1 cellular context compared by ENCODE assay signal in the genomic region with DNA sequence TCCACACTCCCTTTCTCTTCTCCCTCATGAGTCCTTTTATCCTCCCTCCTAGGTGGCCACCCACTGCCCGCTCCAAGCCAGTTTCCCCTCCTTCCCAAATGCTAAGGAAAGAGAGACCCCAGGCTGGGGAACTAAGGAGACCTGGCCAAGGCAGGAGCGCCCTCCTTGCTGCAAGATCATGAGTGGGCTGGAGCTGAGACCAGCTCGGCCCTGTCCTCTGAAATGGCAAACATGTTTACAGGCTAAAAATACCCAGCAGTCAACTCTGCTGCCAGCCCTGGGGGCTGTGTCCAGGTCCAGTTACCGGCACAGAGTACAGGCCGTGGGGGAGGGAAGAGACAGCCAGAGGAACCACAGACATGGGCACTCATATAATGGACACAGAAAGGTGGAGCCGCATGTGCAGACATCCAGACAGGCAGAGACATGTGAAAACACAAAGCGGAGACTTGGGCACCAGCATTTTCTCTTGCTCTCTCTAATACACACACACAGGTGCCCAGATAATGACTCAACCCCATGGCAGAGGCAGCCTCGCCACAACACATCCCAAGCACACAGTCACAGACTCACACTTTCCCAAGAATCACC.
TF ChIP-seq lines count a peak whose summit lies in the region.

No MANE protein-coding gene starts in this region.

TF ChIP-seq in IMR-90, 13 proteins besides CTCF, POLR2A, EP300 and RAD21:
- TF ChIP-seq RFX5 (IDR thresholded peaks at IDR 0.05; ENCODE audit: low read depth, low read length) (no peak), BHLHE40 (IDR thresholded peaks at IDR 0.05; ENCODE audit: low read depth, low read length) (no peak), MXI1 (IDR thresholded peaks at IDR 0.05; ENCODE audit: borderline replicate concordance, low read depth, low read length) (no peak), NFE2L2 (IDR thresholded peaks at IDR 0.05; ENCODE audit: low read depth, low read length) (no peak), USF2 (IDR thresholded peaks at IDR 0.05; ENCODE audit: low read depth, low read length) (no peak), RCOR1 (IDR thresholded peaks at IDR 0.05; ENCODE audit: insufficient replicate concordance, low read length) (no peak), ELK1 (IDR thresholded peaks at IDR 0.05; ENCODE audit: borderline replicate concordance, low read depth, low read length) (no peak), CHD1 (IDR thresholded peaks at IDR 0.05; ENCODE audit: low read depth, low read length) (no peak), CEBPB (IDR thresholded peaks at IDR 0.05; ENCODE audit: low read depth, low read length) (no peak), MAFK (IDR thresholded peaks at IDR 0.05; ENCODE audit: low read depth, low read length) (no peak), SMC3 (IDR thresholded peaks at IDR 0.05; ENCODE audit: low read depth, low read length) (no peak), FOS (IDR thresholded peaks at IDR 0.05; ENCODE audit: low read depth, low read length) (no peak), MAZ (IDR thresholded peaks at IDR 0.05; ENCODE audit: borderline replicate concordance, low read depth, low read length) (no peak)
